ENCODE assay signal across 32 cellular contexts in the genomic region with DNA sequence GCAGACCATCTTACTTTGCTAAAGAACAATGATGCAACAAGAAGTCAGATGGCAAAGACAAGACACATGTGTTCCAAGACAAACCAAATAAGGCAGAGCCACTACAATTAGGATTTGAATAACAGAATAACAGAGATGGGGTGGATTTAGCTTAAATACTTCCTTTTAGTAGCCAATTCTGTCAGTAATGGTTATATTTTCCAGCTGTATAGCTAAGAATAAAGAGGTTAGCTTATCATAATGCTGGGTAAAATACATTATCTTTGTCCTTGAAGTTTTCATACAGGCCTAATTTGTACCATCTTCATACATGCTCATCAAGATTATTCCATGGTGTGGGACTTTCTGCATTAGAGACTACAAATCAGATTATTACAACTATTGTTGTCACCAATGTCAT. TPM values are rescaled to one million over a fixed set of nuclear protein-coding genes. Genes with fewer than 3 reads are reported as not detected.
"Had no signal": no experiment of that assay in that cellular context is flagged by ENCODE, and none has a peak within 500 bp of the region (broad histone marks: within the 10 kb centered on the region; RNA-seq: fewer than 3 reads in every experiment).

No MANE protein-coding gene starts in this region.

- H3K9me3 Mint-ChIP-seq: activated CD4-positive, alpha-beta T cell treated with anti-CD3 and anti-CD28 coated beads, Interleukin-2, amount 10 ng/mL, durations not matched to agents 24 days and 14 days; activated CD8-positive, alpha-beta T cell treated with anti-CD3 and anti-CD28 coated beads for 36 hours; activated naive CD8-positive, alpha-beta T cell treated with anti-CD3 and anti-CD28 coated beads for 36 hours; activated T-cell treated with anti-CD3 and anti-CD28 coated beads, Interleukin-2, amount 50 U/mL, for 72 hours; activated T-helper 17 cell treated with anti-CD3 and anti-CD28 coated beads, Interleukin-2, amount 50 U/mL, for 72 hours; T-helper 1 cell treated with Interleukin-12 subunit alpha and Interleukin-12 subunit beta and Interleukin-4 antibody, amounts not matched to agents 30 μg/mL and 1 μg/mL, for 36 hours; T-helper 2 cell treated with Interferon-gamma antibody and Interleukin-4, amounts not matched to agents 5 μg/mL and 100 μg/mL, for 36 hours had no signal

- H3K27me3 ChIP-seq: body of pancreas, breast epithelium, MG63, Peyer's patch had no signal

- H3K4me3 ChIP-seq: body of pancreas, breast epithelium, MG63, Peyer's patch had no signal

- H3K4me1 ChIP-seq: body of pancreas, breast epithelium, Peyer's patch had no signal

- DNase-seq: activated CD4-positive, alpha-beta T cell treated with anti-CD3 and anti-CD28 coated beads, Interleukin-2, amount 10 ng/mL, durations not matched to agents 24 days and 14 days; activated CD4-positive, alpha-beta T cell treated with anti-CD3 and anti-CD28 coated beads, Interleukin-2, amount 50 U/mL, for 4 hours; activated CD8-positive, alpha-beta T cell treated with anti-CD3 and anti-CD28 coated beads for 36 hours; activated effector memory CD4-positive, alpha-beta T cell treated with anti-CD3 and anti-CD28 coated beads, Interleukin-2, amount 50 U/mL, for 16 hours; activated naive CD4-positive, alpha-beta T cell; activated naive CD4-positive, alpha-beta T cell treated with anti-CD3 and anti-CD28 coated beads, Interleukin-2, amount 50 U/mL, for 16 hours; activated naive CD8-positive, alpha-beta T cell treated with anti-CD3 and anti-CD28 coated beads for 36 hours; activated T-cell treated with anti-CD3 and anti-CD28 coated beads, Interleukin-2, amount 50 U/mL, for 1 hour; activated T-cell treated with anti-CD3 and anti-CD28 coated beads, Interleukin-2, amount 50 U/mL, for 72 hours; amygdala; body of pancreas; Kasumi-1; KG1; MG63; NCI-H1048; NCI-H1105 treated with DMSO at 0.1 percent for 48 hours; NCI-H1436; NCI-H1694 treated with DMSO at 0.1 percent for 48 hours; NCI-H2029; NCI-H345; NCI-H524 treated with DMSO at 0.1 percent for 48 hours; PC-3; Peyer's patch; SIG-M5 had no signal

- H3K4me1 Mint-ChIP-seq: activated CD4-positive, alpha-beta T cell treated with anti-CD3 and anti-CD28 coated beads, Interleukin-2, amount 10 ng/mL, durations not matched to agents 24 days and 14 days; activated naive CD8-positive, alpha-beta T cell treated with anti-CD3 and anti-CD28 coated beads for 36 hours had no signal

- H3K9me3 ChIP-seq: body of pancreas, breast epithelium, MG63, Peyer's patch had no signal

- ATAC-seq: activated CD8-positive, alpha-beta T cell treated with anti-CD3 and anti-CD28 coated beads for 36 hours; activated T-cell treated with anti-CD3 and anti-CD28 coated beads, Interleukin-2, amount 50 U/mL, for 72 hours; activated T-helper 17 cell treated with anti-CD3 and anti-CD28 coated beads, Interleukin-2, amount 50 U/mL, for 72 hours; body of pancreas; PC-3; Right ventricle myocardium inferior had no signal

- H3K27ac Mint-ChIP-seq: activated CD4-positive, alpha-beta T cell treated with anti-CD3 and anti-CD28 coated beads, Interleukin-2, amount 10 ng/mL, durations not matched to agents 24 days and 14 days; activated CD8-positive, alpha-beta T cell treated with anti-CD3 and anti-CD28 coated beads for 36 hours; activated naive CD8-positive, alpha-beta T cell treated with anti-CD3 and anti-CD28 coated beads for 36 hours; activated T-cell treated with anti-CD3 and anti-CD28 coated beads, Interleukin-2, amount 50 U/mL, for 72 hours; activated T-helper 17 cell treated with anti-CD3 and anti-CD28 coated beads, Interleukin-2, amount 50 U/mL, for 72 hours; T-helper 1 cell treated with Interleukin-12 subunit alpha and Interleukin-12 subunit beta and Interleukin-4 antibody, amounts not matched to agents 30 μg/mL and 1 μg/mL, for 36 hours; T-helper 2 cell treated with Interferon-gamma antibody and Interleukin-4, amounts not matched to agents 5 μg/mL and 100 μg/mL, for 36 hours had no signal

- H3K27me3 Mint-ChIP-seq: activated CD8-positive, alpha-beta T cell treated with anti-CD3 and anti-CD28 coated beads for 36 hours had no signal

- H3K4me3 Mint-ChIP-seq: activated CD4-positive, alpha-beta T cell treated with anti-CD3 and anti-CD28 coated beads, Interleukin-2, amount 10 ng/mL, durations not matched to agents 24 days and 14 days; activated CD8-positive, alpha-beta T cell treated with anti-CD3 and anti-CD28 coated beads for 36 hours; activated naive CD8-positive, alpha-beta T cell treated with anti-CD3 and anti-CD28 coated beads for 36 hours; activated T-cell treated with anti-CD3 and anti-CD28 coated beads, Interleukin-2, amount 50 U/mL, for 72 hours; activated T-helper 17 cell treated with anti-CD3 and anti-CD28 coated beads, Interleukin-2, amount 50 U/mL, for 72 hours; T-helper 1 cell treated with Interleukin-12 subunit alpha and Interleukin-12 subunit beta and Interleukin-4 antibody, amounts not matched to agents 30 μg/mL and 1 μg/mL, for 36 hours; T-helper 2 cell treated with Interferon-gamma antibody and Interleukin-4, amounts not matched to agents 5 μg/mL and 100 μg/mL, for 36 hours had no signal

- H3K36me3 ChIP-seq: breast epithelium, MG63, Peyer's patch had no signal

- H3K27ac ChIP-seq: body of pancreas, breast epithelium, Peyer's patch, RWPE1 had no signal

- H3K36me3 Mint-ChIP-seq: activated naive CD8-positive, alpha-beta T cell treated with anti-CD3 and anti-CD28 coated beads for 36 hours had no signal

- FAIRE-seq: astrocyte, TTC549 had no signal

RNA-seq across cellular contexts. Expression of a gene that starts 37.6 kb away (rescaled TPM):
- total RNA-seq: activated CD4-positive, alpha-beta T cell treated with anti-CD3 and anti-CD28 coated beads, Interleukin-2, amount 10 ng/mL, durations not matched to agents 24 days and 14 days; activated T-helper 17 cell treated with anti-CD3 and anti-CD28 coated beads, Interleukin-2, amount 50 U/mL, for 72 hours had no signal
